1 cellular context compared by ENCODE assay signal in genomic region chr6:168274046-168274952, GRCh38.
TF ChIP-seq lines count a peak whose summit lies in the region.

No MANE protein-coding gene starts in this region.

TF ChIP-seq in HepG2, 621 proteins besides CTCF, POLR2A, EP300 and RAD21 (continued from another document and continues in another):
- TF ChIP-seq JUNB (CRISPR knock-in tag; IDR thresholded peaks at IDR 0.05; ENCODE audit: borderline replicate concordance) (no peak), ZNF275 (CRISPR knock-in tag; IDR thresholded peaks at IDR 0.05; ENCODE audit: borderline replicate concordance) (0 out of 2 replicates have a peak, but pooled peaks have one; percentile 30), MBNL3 (CRISPR knock-in tag; conservative IDR thresholded peaks at IDR 0.05) (no peak), NCOR1 (IDR thresholded peaks at IDR 0.05; ENCODE audit: borderline replicate concordance, low read length) (peak; percentile 84), LRRFIP1 (CRISPR knock-in tag; conservative IDR thresholded peaks at IDR 0.05) (no peak), ZNF121 (CRISPR knock-in tag; IDR thresholded peaks at IDR 0.05) (no peak), ZNF318 (CRISPR knock-in tag; IDR thresholded peaks at IDR 0.05) (no peak), FOXK1 (CRISPR knock-in tag; IDR thresholded peaks at IDR 0.05; ENCODE audit: borderline replicate concordance, low read depth) (no peak), REPIN1 (CRISPR knock-in tag; IDR thresholded peaks at IDR 0.05; ENCODE audit: borderline replicate concordance, low read depth) (peak; percentile 51; the same call in 1 of the 2 replicates), ZNF343 (CRISPR knock-in tag; IDR thresholded peaks at IDR 0.05) (peak; percentile 59; the same call in 1 of the 2 replicates), KDM6A (CRISPR knock-in tag; IDR thresholded peaks at IDR 0.05; ENCODE audit: low read depth) (peak; percentile 34; the same call in 1 of the 2 replicates), CEBPG (CRISPR knock-in tag; IDR thresholded peaks at IDR 0.05) (peak; percentile 84), MAFG (CRISPR knock-in tag; IDR thresholded peaks at IDR 0.05) (no peak), PBX3 (CRISPR knock-in tag; IDR thresholded peaks at IDR 0.05; ENCODE audit: borderline replicate concordance) (no peak), HMGXB3 (CRISPR knock-in tag; IDR thresholded peaks at IDR 0.05; ENCODE audit: borderline replicate concordance) (0 out of 2 replicates have a peak, but pooled peaks have one; percentile 62), SSRP1 (CRISPR knock-in tag; IDR thresholded peaks at IDR 0.05) (peak; percentile 81; the same call in 1 of the 2 replicates), ZNF180 (CRISPR knock-in tag; IDR thresholded peaks at IDR 0.05; ENCODE audit: borderline replicate concordance, low read depth) (no peak), ZNF616 (CRISPR knock-in tag; IDR thresholded peaks at IDR 0.05; ENCODE audit: low read depth) (no peak), BCLAF1 (IDR thresholded peaks at IDR 0.05) (no peak), ZNF350 (CRISPR knock-in tag; IDR thresholded peaks at IDR 0.05; ENCODE audit: borderline replicate concordance, low read depth) (peak; percentile 38; the same call in 1 of the 2 replicates), ATF5 (CRISPR knock-in tag; IDR thresholded peaks at IDR 0.05; ENCODE audit: low read depth) (0 out of 2 replicates have a peak, but pooled peaks have one; percentile 86), PHF5A (CRISPR knock-in tag; IDR thresholded peaks at IDR 0.05; ENCODE audit: low read depth, unreplicated experiment) (peak; percentile 69), HDAC1 (CRISPR knock-in tag; IDR thresholded peaks at IDR 0.05) (peak; percentile 68; the same call in 1 of the 2 replicates), ZNF749 (CRISPR knock-in tag; IDR thresholded peaks at IDR 0.05; ENCODE audit: borderline replicate concordance) (no peak), ZNF558 (CRISPR knock-in tag; IDR thresholded peaks at IDR 0.05; ENCODE audit: borderline replicate concordance) (0 out of 2 replicates have a peak, but pooled peaks have one; percentile 56), MAFK (conservative IDR thresholded peaks at IDR 0.05 in 1 of 2, IDR thresholded peaks at IDR 0.05 in 1 of 2; ENCODE audit: low read length in 2 of 2) (0 out of 4 replicates have a peak, but pooled peaks of 1 of the 2 experiments have one; percentile 10), KMT2A (CRISPR knock-in tag; IDR thresholded peaks at IDR 0.05) (no peak), HHEX (CRISPR knock-in tag; IDR thresholded peaks at IDR 0.05) (peak; percentile 67), ZNF235 (CRISPR knock-in tag; IDR thresholded peaks at IDR 0.05; ENCODE audit: borderline replicate concordance) (no peak)
